19 cellular contexts compared by ENCODE assay signal in genomic region chr13:21615427-21615826, GRCh38. TPM values are rescaled to one million over a fixed set of nuclear protein-coding genes. Genes with fewer than 3 reads are reported as not detected.
"Had no signal": no experiment of that assay in that cellular context is flagged by ENCODE, and none has a peak within 500 bp of the region (broad histone marks: within the 10 kb centered on the region; RNA-seq: fewer than 3 reads in every experiment).

No MANE protein-coding gene starts in this region.

- H3K27ac ChIP-seq: epithelial cell of prostate, esophagus squamous epithelium, gastroesophageal sphincter, left lung, lower lobe of right lung, pancreas, right lobe of liver, tibial nerve, upper lobe of right lung, vagina had no signal

- DNase-seq: effector memory CD8-positive, alpha-beta T cell; esophagus squamous epithelium; foreskin fibroblast; glutamatergic neuron; immature natural killer cell; left lung; lower lobe of right lung; midbrain; occipital lobe; pancreas; right lobe of liver; stimulated activated CD4-positive, alpha-beta T cell treated with anti-CD3 and anti-CD28 coated beads, Interleukin-4, amount 100 ng/mL, for 1 hour; stimulated activated CD8-positive, alpha-beta memory T cell treated with anti-CD3 and anti-CD28 coated beads, Interleukin-4, amount 100 ng/mL, for 48 hours; stimulated activated naive CD8-positive, alpha-beta T cell treated with anti-CD3 and anti-CD28 coated beads, Interleukin-15, Interleukin-2, amounts not matched to agents 100 U/mL and 50 U/mL, for 24 hours; upper lobe of right lung had no signal

- H3K27me3 ChIP-seq: pancreas, right lobe of liver, tibial nerve, upper lobe of right lung, vagina had no signal

- H3K36me3 ChIP-seq: esophagus squamous epithelium, gastroesophageal sphincter, left lung, lower lobe of right lung, pancreas, right lobe of liver, tibial nerve, upper lobe of right lung, vagina had no signal

- H3K9me3 ChIP-seq: esophagus squamous epithelium, gastroesophageal sphincter, left lung, lower lobe of right lung, pancreas, right lobe of liver, tibial nerve, upper lobe of right lung, vagina had no signal

- H3K4me1 ChIP-seq: esophagus squamous epithelium, gastroesophageal sphincter, lower lobe of right lung, pancreas, right lobe of liver, tibial nerve, vagina had no signal

- H3K4me3 ChIP-seq: esophagus squamous epithelium, gastroesophageal sphincter, left lung, lower lobe of right lung, pancreas, right lobe of liver, tibial nerve, upper lobe of right lung, vagina had no signal

RNA-seq across cellular contexts. Expression of gene FGF9, which starts 55.4 kb away (rescaled TPM):
- total RNA-seq: right lobe of liver had no signal
